ENCODE assay signal across 1 cellular context in genomic region chr6:129507846-129508245, GRCh38.
TF ChIP-seq lines count a peak whose summit lies in the region.

No MANE protein-coding gene starts in this region.

TF ChIP-seq in K562, 482 proteins besides CTCF, POLR2A, EP300 and RAD21 (continued from another document and continues in another):
- TF ChIP-seq GTF3C2 (IDR thresholded peaks at IDR 0.05; ENCODE audit: borderline replicate concordance, extremely low read depth, insufficient read length) (no peak), NFATC3 (IDR thresholded peaks at IDR 0.05) (no peak), TAL1 (IDR thresholded peaks at IDR 0.05) (peak; percentile 91), FOXK2 (conservative IDR thresholded peaks at IDR 0.05 in 1 of 2, IDR thresholded peaks at IDR 0.05 in 1 of 2; ENCODE audit: low read depth in 2 of 2) (peak; percentile 79 to 89), TSC22D4 (tag; IDR thresholded peaks at IDR 0.05) (no peak), MAX (CRISPR knock-in tag; IDR thresholded peaks at IDR 0.05) (no peak), YY1 (IDR thresholded peaks at IDR 0.05; ENCODE audit: borderline replicate concordance in 1 of 3, control insufficient read depth in 1 of 3, extremely low read depth in 1 of 3, insufficient read depth in 3 of 3, insufficient read length in 1 of 3, insufficient replicate concordance in 2 of 3, low read depth in 1 of 3, low read length in 2 of 3) (no peak), DEAF1 (CRISPR knock-in tag; IDR thresholded peaks at IDR 0.05) (no peak), ZNF395 (CRISPR knock-in tag; IDR thresholded peaks at IDR 0.05) (no peak), E2F8 (IDR thresholded peaks at IDR 0.05; ENCODE audit: low read depth, partially characterized antibody) (no peak), ELF4 (CRISPR knock-in tag; IDR thresholded peaks at IDR 0.05) (no peak), NFIC (IDR thresholded peaks at IDR 0.05) (peak; percentile 52), PCBP2 (IDR thresholded peaks at IDR 0.05; ENCODE audit: low read depth, low read length, poor library complexity, severe bottlenecking) (no peak), TAF9B (IDR thresholded peaks at IDR 0.05; ENCODE audit: partially characterized antibody) (no peak), ZBTB26 (CRISPR knock-in tag; IDR thresholded peaks at IDR 0.05) (no peak), NFE2L1 (tag; IDR thresholded peaks at IDR 0.05; ENCODE audit: borderline replicate concordance, low read depth) (peak; percentile 74), ZNF551 (CRISPR knock-in tag; IDR thresholded peaks at IDR 0.05) (no peak), ZBTB5 (IDR thresholded peaks at IDR 0.05) (no peak), ZBTB11 (CRISPR knock-in tag; IDR thresholded peaks at IDR 0.05) (no peak), CBFA2T3 (IDR thresholded peaks at IDR 0.05) (peak; percentile 87), RAD51 (IDR thresholded peaks at IDR 0.05; ENCODE audit: borderline replicate concordance, low read depth) (no peak), STAT5A (IDR thresholded peaks at IDR 0.05; ENCODE audit: borderline replicate concordance, low read length) (peak; percentile 65; the same call in 1 of the 2 replicates), DLX4 (CRISPR knock-in tag; IDR thresholded peaks at IDR 0.05) (no peak), MAFK (IDR thresholded peaks at IDR 0.05; ENCODE audit: low read length) (peak; percentile 47; the same call in 1 of the 2 replicates), ARID3A (IDR thresholded peaks at IDR 0.05; ENCODE audit: borderline replicate concordance, low read depth, low read length) (peak; percentile 41; the same call in 1 of the 2 replicates), POLR2AphosphoS5 (IDR thresholded peaks at IDR 0.05; ENCODE audit: control insufficient read depth, insufficient read depth, low read depth, low read length) (peak; percentile 68; the same call in 1 of the 2 replicates), ZNF174 (CRISPR knock-in tag; IDR thresholded peaks at IDR 0.05) (no peak), CEBPB (tag; IDR thresholded peaks at IDR 0.05) (peak; percentile 64), ZNF316 (IDR thresholded peaks at IDR 0.05) (peak; percentile 87), DPF2 (IDR thresholded peaks at IDR 0.05) (peak; percentile 94)
